In the genomic region with DNA sequence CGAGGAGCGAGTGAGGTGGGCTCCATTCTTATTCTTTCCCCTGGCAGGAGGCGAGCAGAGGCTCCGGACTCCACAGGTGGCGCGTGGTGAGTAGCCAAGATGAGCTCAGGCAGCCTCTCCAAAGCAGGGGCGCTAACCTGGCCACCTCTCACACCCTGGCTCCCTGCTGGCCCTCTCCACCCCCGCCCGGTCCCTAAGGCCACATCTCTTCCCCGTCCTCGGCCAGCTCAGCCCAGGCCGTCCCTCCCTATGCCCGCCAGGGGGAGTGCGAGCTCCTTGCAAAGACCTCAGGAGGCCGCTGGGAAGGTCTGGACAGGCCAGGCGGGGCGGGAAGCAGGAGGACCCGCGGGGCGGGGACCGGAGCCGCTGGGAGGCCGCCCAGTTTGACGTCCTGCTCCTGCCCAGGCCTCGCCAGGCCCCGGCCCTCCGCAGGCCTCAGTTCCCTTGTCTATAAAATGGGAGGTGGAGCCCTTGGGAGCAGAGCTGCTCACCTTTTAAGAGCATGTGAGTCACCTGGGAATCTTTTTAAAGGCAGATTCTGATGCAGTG, we compare ENCODE assay signal across 1 cellular context.
A peak's percentile ranks its signal among the peaks of the same experiment; 100 is the strongest.
TF ChIP-seq lines count a peak whose summit lies in the region.

No MANE protein-coding gene starts in this region.

TF ChIP-seq in IMR-90, 13 proteins besides CTCF, POLR2A, EP300 and RAD21:
- no peak for TF ChIP-seq RFX5 (IDR thresholded peaks at IDR 0.05; ENCODE audit: low read depth, low read length)
- TF ChIP-seq, protein P1, sequence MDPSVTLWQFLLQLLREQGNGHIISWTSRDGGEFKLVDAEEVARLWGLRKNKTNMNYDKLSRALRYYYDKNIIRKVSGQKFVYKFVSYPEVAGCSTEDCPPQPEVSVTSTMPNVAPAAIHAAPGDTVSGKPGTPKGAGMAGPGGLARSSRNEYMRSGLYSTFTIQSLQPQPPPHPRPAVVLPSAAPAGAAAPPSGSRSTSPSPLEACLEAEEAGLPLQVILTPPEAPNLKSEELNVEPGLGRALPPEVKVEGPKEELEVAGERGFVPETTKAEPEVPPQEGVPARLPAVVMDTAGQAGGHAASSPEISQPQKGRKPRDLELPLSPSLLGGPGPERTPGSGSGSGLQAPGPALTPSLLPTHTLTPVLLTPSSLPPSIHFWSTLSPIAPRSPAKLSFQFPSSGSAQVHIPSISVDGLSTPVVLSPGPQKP (IDR thresholded peaks at IDR 0.05; ENCODE audit: borderline replicate concordance, low read depth, low read length), result no peak
- TF ChIP-seq NFE2L2 (IDR thresholded peaks at IDR 0.05; ENCODE audit: low read depth, low read length), result 0 out of 2 replicates have a peak, but pooled peaks have one; percentile 13
- peak; percentile 90 for TF ChIP-seq MAZ (IDR thresholded peaks at IDR 0.05; ENCODE audit: borderline replicate concordance, low read depth, low read length)
- no peak for TF ChIP-seq MXI1 (IDR thresholded peaks at IDR 0.05; ENCODE audit: borderline replicate concordance, low read depth, low read length)
- TF ChIP-seq SMC3 (IDR thresholded peaks at IDR 0.05; ENCODE audit: low read depth, low read length), result peak; percentile 93
